ENCODE assay signal across 1 cellular context in genomic region chr1:27353166-27353565, GRCh38.
TF ChIP-seq lines count a peak whose summit lies in the region.

No MANE protein-coding gene starts in this region.

TF ChIP-seq in K562, 482 proteins besides CTCF, POLR2A, EP300 and RAD21:
- TF ChIP-seq OTX1 (CRISPR knock-in tag; IDR thresholded peaks at IDR 0.05) (no peak), RBFOX2 (IDR thresholded peaks at IDR 0.05; ENCODE audit: low read depth, low read length) (peak; percentile 18; the same call in 1 of the 2 replicates), ZNF408 (CRISPR knock-in tag; IDR thresholded peaks at IDR 0.05; ENCODE audit: low read depth) (no peak), POLR2G (IDR thresholded peaks at IDR 0.05; ENCODE audit: low read depth, low read length) (peak; percentile 28; the same call in 1 of the 2 replicates), ZBTB33 (CRISPR knock-in tag; IDR thresholded peaks at IDR 0.05) (0 out of 2 replicates have a peak, but pooled peaks have one; percentile 12)
